Comparison of ENCODE assay signal across 10 cellular contexts in genomic region chr12:110349521-110350151, GRCh38. TPM values are rescaled to one million over a fixed set of nuclear protein-coding genes. Genes with fewer than 3 reads are reported as not detected.
A peak's percentile ranks its signal among the peaks of the same experiment; 100 is the strongest.
DNase-seq lines count a peak whose midpoint lies in the region; ATAC-seq, FAIRE-seq and TF ChIP-seq lines count a peak whose summit lies in the region.
"Had no signal": no experiment of that assay in that cellular context is flagged by ENCODE, and none has a peak within 500 bp of the region (broad histone marks: within the 10 kb centered on the region; RNA-seq: fewer than 3 reads in every experiment).

No MANE protein-coding gene starts in this region.

- no peaks in the 10 kb centered on the region for H3K27me3 ChIP-seq in stomach

- no peak overlapping the region for H3K4me3 ChIP-seq in stomach

- FAIRE-seq in urothelium cell line (lab: Jason Lieb, UNC), result no peak
- FAIRE-seq: endothelial cell of umbilical vein had no signal

- 55 to 81% (median 68%) methylated on average over 10 to 12 of the region's 12 CpGs for WGBS in stomach, 5 donors

- H3K36me3 ChIP-seq in stomach, result peaks cover 50 to 72% (median 67%) of the 10 kb centered on the region in 4 donors

- H3K27ac ChIP-seq in stomach, result no peak overlapping the region

- H3K9me3 ChIP-seq in stomach, result no peaks in the 10 kb centered on the region

- intact Hi-C loops in stomach (cut with DNase I; ENCODE audit: low total_unique reads), result no loop called here

- H3K4me1 ChIP-seq in stomach, result peaks cover 0 to 18% (median 5%) of the 10 kb centered on the region in 4 donors

- TF ChIP-seq EP300 in stomach (IDR thresholded peaks at IDR 0.05), result no peak

- DNase-seq in GM20000 (ENCODE audit: low spot score) (peak; percentile 38), cerebellar nuclear complex (lab: John Stamatoyannopoulos, UW) (no peak), stomach (no peak), urothelium cell line (ENCODE audit: low spot score) (no peak)
- DNase-seq in activated CD4-positive, alpha-beta T cell treated with anti-CD3 and anti-CD28 coated beads for 48 hours, result peak; percentile 67
- peak; percentile 20 for DNase-seq in effector CD4-positive, alpha-beta T cell
- DNase-seq in stimulated activated CD4-positive, alpha-beta T cell treated with anti-CD3 and anti-CD28 coated beads, Interleukin-4, amount 100 ng/mL, for 48 hours (ENCODE audit: low read depth in 2 of 2), result peak; percentile 28 to 33
- DNase-seq: right cardiac atrium had no signal

- no peak for TF ChIP-seq POLR2A in stomach (IDR thresholded peaks at IDR 0.05)

- no peak for ATAC-seq in GM19324 (IDR thresholded peaks at IDR 0.05; ENCODE audit: low FRiP score, unreplicated experiment)

- no peak for TF ChIP-seq CTCF in GM20000 (IDR thresholded peaks at IDR 0.05; ENCODE audit: extremely low read depth, missing control alignments)
- no peak for TF ChIP-seq CTCF in stomach (IDR thresholded peaks at IDR 0.05)

RNA-seq across cellular contexts. Expression of gene ANAPC7, which starts 53.9 kb away (rescaled TPM):
- total RNA-seq in stomach, result 10 to 100 TPM; 40.6 to 88.7 (median 53.9) TPM
- polyA plus RNA-seq in stomach, result 10 to 100 TPM; 13.0 to 45.1 (median 17.6) TPM

Comparison
In these comparisons a context has a peak if more than half of its experiments do, and no peak if none do; other contexts are left out.
1. DNase-seq: peak in GM20000 (single experiment), activated CD4-positive, alpha-beta T cell treated with anti-CD3 and anti-CD28 coated beads for 48 hours (single experiment), effector CD4-positive, alpha-beta T cell (single experiment) and stimulated activated CD4-positive, alpha-beta T cell treated with anti-CD3 and anti-CD28 coated beads, Interleukin-4, amount 100 ng/mL, for 48 hours (2 of 2); none in cerebellar nuclear complex (0 of 2), stomach (single experiment) and urothelium cell line (single experiment).